21 cellular contexts compared by ENCODE assay signal in the genomic region with DNA sequence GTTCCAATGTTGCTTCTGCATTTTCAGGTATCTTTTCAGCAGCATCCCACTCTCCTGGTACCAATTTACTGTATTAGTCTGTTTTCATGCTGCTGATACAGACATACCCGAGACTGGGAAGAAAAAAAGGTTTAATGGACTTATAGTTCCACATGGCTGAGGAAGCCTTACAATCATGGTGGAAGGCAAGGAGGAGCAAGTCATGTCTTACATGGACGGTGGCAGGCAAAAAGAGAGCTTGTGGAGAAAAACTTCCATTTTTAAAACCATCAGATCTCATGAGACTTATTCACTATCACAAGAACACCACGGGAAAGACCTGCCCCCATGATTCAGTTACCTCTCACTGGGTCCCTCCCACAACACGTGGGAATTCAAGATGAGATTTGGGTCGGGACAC. TPM values are rescaled to one million over a fixed set of nuclear protein-coding genes. Genes with fewer than 3 reads are reported as not detected.
"Had no signal": no experiment of that assay in that cellular context is flagged by ENCODE, and none has a peak within 500 bp of the region (broad histone marks: within the 10 kb centered on the region; RNA-seq: fewer than 3 reads in every experiment).

No MANE protein-coding gene starts in this region.

RNA-seq across cellular contexts. Expression of a gene that starts 17.7 kb away (rescaled TPM):
- total RNA-seq: activated naive CD4-positive, alpha-beta T cell treated with anti-CD3 and anti-CD28 coated beads for 36 hours; activated naive CD4-positive, alpha-beta T cell treated with anti-CD3 and anti-CD28 coated beads, Interleukin-2, amount 50 U/mL, for 72 hours; activated naive CD8-positive, alpha-beta T cell treated with anti-CD3 and anti-CD28 coated beads for 36 hours; activated naive CD8-positive, alpha-beta T cell treated with anti-CD3 and anti-CD28 coated beads, Interleukin-2, amount 10 ng/mL, durations not matched to agents 7 days and 5 days; activated T-cell treated with anti-CD3 and anti-CD28 coated beads, Interleukin-2, amount 50 U/mL, for 4 hours; activated T-cell treated with anti-CD3 and anti-CD28 coated beads, Interleukin-2, amount 50 U/mL, for 72 hours; activated T-helper 1 cell treated with anti-CD3 and anti-CD28 coated beads, Interleukin-12 subunit alpha, Interleukin-12 subunit beta, Interleukin-2, Interleukin-4 antibody, amounts not matched to agents 30 ng/mL and 10 ng/mL and 1 ng/mL, durations not matched to agents 14 hours and 24 hours and 36 hours; activated T-helper 17 cell treated with anti-CD3 and anti-CD28 coated beads, Interleukin-2, amount 50 U/mL, for 72 hours; activated T-helper 2 cell treated with anti-CD3 and anti-CD28 coated beads, Interferon-gamma antibody, Interleukin-2, Interleukin-4, amounts not matched to agents 10 μg/mL and 5 μg/mL and 100 μg/mL, durations not matched to agents 14 hours and 24 hours and 36 hours; adrenal gland; aorta; ascending aorta; astrocyte; body of pancreas; breast epithelium; bronchial epithelial cell; cardiac muscle cell; cardiac septum; cerebellum; chondrocyte had no signal
- polyA plus RNA-seq: adipose tissue, adrenal gland, aorta, cardiac muscle cell had no signal

RNA-seq across cellular contexts. Expression of a gene that starts 27.1 kb away (rescaled TPM):
- total RNA-seq: activated naive CD4-positive, alpha-beta T cell treated with anti-CD3 and anti-CD28 coated beads for 36 hours; activated naive CD4-positive, alpha-beta T cell treated with anti-CD3 and anti-CD28 coated beads, Interleukin-2, amount 50 U/mL, for 72 hours; activated naive CD8-positive, alpha-beta T cell treated with anti-CD3 and anti-CD28 coated beads for 36 hours; activated naive CD8-positive, alpha-beta T cell treated with anti-CD3 and anti-CD28 coated beads, Interleukin-2, amount 10 ng/mL, durations not matched to agents 7 days and 5 days; activated T-cell treated with anti-CD3 and anti-CD28 coated beads, Interleukin-2, amount 50 U/mL, for 4 hours; activated T-helper 1 cell treated with anti-CD3 and anti-CD28 coated beads, Interleukin-12 subunit alpha, Interleukin-12 subunit beta, Interleukin-2, Interleukin-4 antibody, amounts not matched to agents 30 ng/mL and 10 ng/mL and 1 ng/mL, durations not matched to agents 14 hours and 24 hours and 36 hours; activated T-helper 2 cell treated with anti-CD3 and anti-CD28 coated beads, Interferon-gamma antibody, Interleukin-2, Interleukin-4, amounts not matched to agents 10 μg/mL and 5 μg/mL and 100 μg/mL, durations not matched to agents 14 hours and 24 hours and 36 hours; adrenal gland; aorta; ascending aorta; astrocyte; body of pancreas; breast epithelium; bronchial epithelial cell; cardiac muscle cell; cardiac septum; cerebellum; chondrocyte had no signal
- polyA plus RNA-seq: adipose tissue, adrenal gland, aorta, cardiac muscle cell had no signal
